8 cellular contexts compared by ENCODE assay signal in genomic region chr9:16869140-16869903, GRCh38. TPM values are rescaled to one million over a fixed set of nuclear protein-coding genes. Genes with fewer than 3 reads are reported as not detected.
DNase-seq lines count a peak whose midpoint lies in the region; ATAC-seq, FAIRE-seq and TF ChIP-seq lines count a peak whose summit lies in the region.

No MANE protein-coding gene starts in this region.

- no peaks in the 10 kb centered on the region for H4K20me1 ChIP-seq in endothelial cell of umbilical vein (replicated peaks; ENCODE audit: control insufficient read depth, extremely low read depth, insufficient read depth, low read length)

- H3K4me2 ChIP-seq in endothelial cell of umbilical vein (ENCODE audit: insufficient read depth, low read length), result peak overlapping the region; percentile 90

- FAIRE-seq in endothelial cell of umbilical vein (lab: Jason Lieb, UNC), result peak; percentile 18
- no peak for FAIRE-seq in small intestine (lab: Jason Lieb, UNC)
- no peak for FAIRE-seq in D721Med (lab: Jason Lieb, UNC)

- no peak overlapping the region for H2AFZ ChIP-seq in endothelial cell of umbilical vein (ENCODE audit: low read depth, low read length)

- no peak overlapping the region for H3K27ac ChIP-seq in HUES6 (ENCODE audit: low read depth, low read length)
- H3K27ac ChIP-seq in endothelial cell of umbilical vein (ENCODE audit: insufficient read depth, low read depth, low read length), result no peak overlapping the region
- peak overlapping the region; percentile 64 for H3K27ac ChIP-seq in muscle layer of duodenum (ENCODE audit: low read length)
- H3K27ac ChIP-seq in small intestine (ENCODE audit: low read depth in 1 of 2, low read length in 1 of 2), result peak overlapping the region in 1 of 2 donors; percentile 24

- in situ Hi-C loops in ACHN (cut with HindIII; ENCODE audit: low pct_ligation_motif_present, low pct_unique_long_range_greater_than_20kb, low sequenced_read_pairs), result no loop called here

- DNase-seq in ACHN (peak; percentile 49), endothelial cell of umbilical vein (ENCODE audit: low read depth, low spot score) (no peak), small intestine (no peak), SKM-1 treated with dmso at 0.1 percent for 144 hours (lab: John Stamatoyannopoulos, UW; ENCODE audit: unreplicated experiment) (no peak), D721Med (ENCODE audit: insufficient read length, low spot score) (no peak)

- dilution Hi-C loops in endothelial cell of umbilical vein (cut with MboI; ENCODE audit: extremely low pct_ligation_motif_present, low sequenced_read_pairs), result no loop called here

- H3K4me1 ChIP-seq in HUES6 (ENCODE audit: control insufficient read depth, insufficient read depth, low read length) (peaks cover 50% of the 10 kb centered on the region), endothelial cell of umbilical vein (ENCODE audit: control insufficient read depth, extremely low read depth, insufficient read depth, low read length) (peaks cover 14% of the 10 kb centered on the region), muscle layer of duodenum (ENCODE audit: control insufficient read depth in 1 of 2, insufficient read depth in 2 of 2, low read length in 2 of 2) (peaks cover 0 to 18% of the 10 kb centered on the region in 2 donors), small intestine (ENCODE audit: control insufficient read depth in 2 of 2, insufficient read depth in 1 of 2, low read depth in 1 of 2, low read length in 1 of 2) (no peaks in the 10 kb centered on the region)

- H3K9ac ChIP-seq in HUES6 (ENCODE audit: low read length) (peak overlapping the region; percentile 34), endothelial cell of umbilical vein (replicated peaks; ENCODE audit: extremely low read depth, insufficient read depth, low read length) (no peak overlapping the region)

- H3K9me3 ChIP-seq in HUES6 (ENCODE audit: control insufficient read depth, insufficient read depth, low read depth, low read length), result no peaks in the 10 kb centered on the region
- H3K9me3 ChIP-seq in endothelial cell of umbilical vein (replicated peaks; ENCODE audit: control insufficient read depth, insufficient read depth, low read length), result no peaks in the 10 kb centered on the region
- no peaks in the 10 kb centered on the region for H3K9me3 ChIP-seq in muscle layer of duodenum (ENCODE audit: control insufficient read depth in 1 of 2, low read length in 2 of 2)
- H3K9me3 ChIP-seq in small intestine (ENCODE audit: control insufficient read depth, low read depth), result no peaks in the 10 kb centered on the region

- no TSS peak for BruUV-seq in endothelial cell of umbilical vein (replicated peaks; lab: Mats Ljungman, UMichigan)

- H3K36me3 ChIP-seq in HUES6 (ENCODE audit: control insufficient read depth, insufficient read depth, low read length), result no peaks in the 10 kb centered on the region
- H3K36me3 ChIP-seq in endothelial cell of umbilical vein (ENCODE audit: control insufficient read depth in 2 of 2, extremely low read depth in 1 of 2, insufficient read depth in 2 of 2, low read length in 2 of 2), result no peaks in the 10 kb centered on the region
- H3K36me3 ChIP-seq in muscle layer of duodenum (ENCODE audit: control insufficient read depth in 1 of 2, insufficient read depth in 2 of 2, low read length in 2 of 2), result no peaks in the 10 kb centered on the region
- no peaks in the 10 kb centered on the region for H3K36me3 ChIP-seq in small intestine (ENCODE audit: control insufficient read depth in 2 of 2, insufficient read depth in 2 of 2, low read length in 2 of 2)

- POLR2A ChIA-PET in endothelial cell of umbilical vein (lab: Charles Lee), result no interaction called here

- ATAC-seq in HG03460 (IDR thresholded peaks at IDR 0.05; ENCODE audit: unreplicated experiment), result no peak

- WGBS in small intestine, 3 donors, result 10 to 29% (median 18%) methylated on average over 21 of the region's 21 CpGs

- intact Hi-C loops in endothelial cell of umbilical vein (cut with micrococcal nuclease), result no loop called here

- H3K4me3 ChIP-seq in HUES6 (ENCODE audit: low read depth, low read length) (peak overlapping the region; percentile 93), endothelial cell of umbilical vein (replicated peaks in 1 of 3; ENCODE audit: insufficient read depth in 1 of 3, low read depth in 1 of 3, low read length in 3 of 3) (peak overlapping the region in 2 of 3 experiments; percentile 81 to 88), muscle layer of duodenum (ENCODE audit: low read depth in 1 of 2, low read length in 2 of 2) (peak overlapping the region; percentile 67 to 91), small intestine (ENCODE audit: low read depth in 1 of 2, low read length in 2 of 2) (no peak overlapping the region)

- H3K27me3 ChIP-seq in HUES6 (ENCODE audit: control insufficient read depth, insufficient read depth, low read length) (peaks cover 18% of the 10 kb centered on the region), endothelial cell of umbilical vein (ENCODE audit: control insufficient read depth in 2 of 2, insufficient read depth in 2 of 2, low read length in 2 of 2) (peaks cover 2 to 3% of the 10 kb centered on the region in 2 experiments), muscle layer of duodenum (ENCODE audit: low read depth, low read length) (no peaks in the 10 kb centered on the region), small intestine (ENCODE audit: control insufficient read depth in 2 of 2, insufficient read depth in 2 of 2, low read length in 2 of 2) (peaks cover 0 to 4% of the 10 kb centered on the region in 2 donors)

- CTCF ChIA-PET in endothelial cell of umbilical vein (lab: Charles Lee), result interaction anchor here (0.8 kb wide), 1 partner anchor 241 kb away, joined by 3 read pairs; no protein-coding TSS in a partner anchor

- TF ChIP-seq CTCF in endothelial cell of umbilical vein (IDR thresholded peaks at IDR 0.05; ENCODE audit: extremely low read depth in 1 of 2, insufficient read depth in 1 of 2, low read depth in 1 of 2, low read length in 2 of 2) (no peak), D721Med (IDR thresholded peaks at IDR 0.05; ENCODE audit: insufficient read depth, missing control alignments) (no peak)

- H3K79me2 ChIP-seq in endothelial cell of umbilical vein (ENCODE audit: control insufficient read depth, insufficient read depth, low read length), result no peaks in the 10 kb centered on the region

- TF ChIP-seq POLR2A in endothelial cell of umbilical vein (IDR thresholded peaks at IDR 0.05; ENCODE audit: low read depth, low read length), result no peak

- H3K9me1 ChIP-seq in endothelial cell of umbilical vein (replicated peaks; ENCODE audit: control insufficient read depth, extremely low read depth, insufficient read depth, low read length), result no peaks in the 10 kb centered on the region

TF ChIP-seq in endothelial cell of umbilical vein, 7 proteins besides CTCF, POLR2A, EP300 and RAD21:
- TF ChIP-seq POLR2AphosphoS5 (IDR thresholded peaks at IDR 0.05; ENCODE audit: insufficient read depth, low read depth, low read length) (no peak), MYC (IDR thresholded peaks at IDR 0.05; ENCODE audit: low read depth, low read length) (no peak), FOS (IDR thresholded peaks at IDR 0.05; ENCODE audit: borderline replicate concordance, insufficient read depth, low read length) (no peak), EZH2 (IDR thresholded peaks at IDR 0.05; ENCODE audit: borderline replicate concordance, low read depth, low read length, severe bottlenecking) (no peak), GATA2 (IDR thresholded peaks at IDR 0.05; ENCODE audit: insufficient read depth, insufficient read length, low read depth, low read length) (no peak), MAX (IDR thresholded peaks at IDR 0.05; ENCODE audit: insufficient read depth, insufficient read length) (no peak), JUN (IDR thresholded peaks at IDR 0.05; ENCODE audit: borderline replicate concordance, insufficient read depth, insufficient read length, low read depth) (no peak)

RNA-seq across cellular contexts. Expression of gene BNC2, which starts 1.1 kb away (rescaled TPM):
- total RNA-seq in endothelial cell of umbilical vein, result 33.1 and 34.3 TPM in 2 replicates
- 10.4 and 12.1 TPM in 2 replicates for polyA plus RNA-seq in endothelial cell of umbilical vein
- polyA plus RNA-seq in endothelial cell of umbilical vein (2011; cell fraction: cytosol; rRNA removed), result 13.7 and 14.7 TPM in 2 replicates
- 33.1 and 38.0 TPM in 2 replicates for polyA plus RNA-seq in endothelial cell of umbilical vein (2011; cell fraction: nucleus; rRNA removed)
- 25.8 and 29.4 TPM in 2 replicates for polyA plus RNA-seq in endothelial cell of umbilical vein (2012)
- 52.1 and 56.4 TPM in 2 replicates for polyA minus RNA-seq in endothelial cell of umbilical vein
- polyA minus RNA-seq in endothelial cell of umbilical vein (2011; cell fraction: cytosol; rRNA and poly(A)+ RNA removed), result 1.2 TPM
- polyA minus RNA-seq in endothelial cell of umbilical vein (2011; cell fraction: nucleus; rRNA and poly(A)+ RNA removed), result 75.3 and 86.9 TPM in 2 replicates
- polyA plus RNA-seq in small intestine, result 1 to 10 TPM in 1 of 3 donors, under 1 TPM in 1, not detected in 1; 0.81 to 1.3 TPM

Comparison
In these comparisons a context has a peak if more than half of its experiments do, and no peak if none do; other contexts are left out.
1. H3K4me3 ChIP-seq: peak in HUES6 (single experiment), endothelial cell of umbilical vein (2 of 3) and muscle layer of duodenum (2 of 2); none in small intestine (0 of 2).